Comparison of ENCODE assay signal across 18 cellular contexts in the genomic region with DNA sequence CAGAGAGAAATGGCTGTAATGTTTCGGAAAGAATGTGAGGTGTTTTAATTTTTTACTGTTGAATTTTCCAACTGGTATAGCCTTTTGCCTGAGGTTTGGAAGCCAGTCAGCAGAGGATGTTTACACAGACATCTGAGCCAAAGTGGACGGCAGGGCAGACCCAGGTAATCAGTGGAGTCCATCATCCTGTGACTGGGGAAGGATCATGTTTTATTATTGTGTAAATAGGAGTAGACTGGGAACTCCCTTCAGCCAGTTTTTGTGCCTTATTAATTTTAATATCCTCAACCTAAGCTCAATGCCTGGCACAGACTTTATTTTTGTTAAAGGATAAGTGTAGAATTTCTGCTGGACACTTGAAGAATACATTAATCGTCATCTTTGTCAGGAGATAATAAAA.
DNase-seq lines count a peak whose midpoint lies in the region; ATAC-seq and FAIRE-seq lines count a peak whose summit lies in the region.
"Had no signal": no experiment of that assay in that cellular context is flagged by ENCODE, and none has a peak within 500 bp of the region (broad histone marks: within the 10 kb centered on the region; RNA-seq: fewer than 3 reads in every experiment).

No MANE protein-coding gene starts in this region.

- peak; percentile 43 for ATAC-seq in left lobe of liver
- ATAC-seq in HG02678 (IDR thresholded peaks at IDR 0.05; ENCODE audit: unreplicated experiment) = no peak
- ATAC-seq: activated T-cell treated with anti-CD3 and anti-CD28 coated beads, Interleukin-2, amount 50 U/mL, for 72 hours; natural killer cell treated with Interleukin-12 subunit alpha and Interleukin-12 subunit beta and Interleukin-15 and Interleukin-18, amount 100 ng/mL, for 72 hours; T-helper 17 cell had no signal

- H3K27ac ChIP-seq in small intestine (ENCODE audit: low read depth in 1 of 2, low read length in 1 of 2) = no peak overlapping the region

- H3K36me3 ChIP-seq in small intestine (ENCODE audit: control insufficient read depth in 2 of 2, insufficient read depth in 2 of 2, low read length in 2 of 2) = no peaks in the 10 kb centered on the region

- H3K4me1 ChIP-seq in small intestine (ENCODE audit: control insufficient read depth in 2 of 2, insufficient read depth in 1 of 2, low read depth in 1 of 2, low read length in 1 of 2) = no peaks in the 10 kb centered on the region

- no peak overlapping the region for H3K4me3 ChIP-seq in small intestine (ENCODE audit: low read depth in 1 of 2, low read length in 2 of 2)

- WGBS in small intestine, 3 donors = 53 to 54% (median 54%) methylated on average over 3 of the region's 3 CpGs

- no peaks in the 10 kb centered on the region for H3K9me3 ChIP-seq in small intestine (ENCODE audit: control insufficient read depth, low read depth)

- no peaks in the 10 kb centered on the region for H3K27me3 ChIP-seq in small intestine (ENCODE audit: control insufficient read depth in 2 of 2, insufficient read depth in 2 of 2, low read length in 2 of 2)

- DNase-seq in DMS79 treated with DMSO at 0.1 percent for 48 hours (lab: John Stamatoyannopoulos, UW) (peak; percentile 62), NCI-H2029 treated with DMSO at 0.1 percent for 48 hours (lab: John Stamatoyannopoulos, UW) (peak; percentile 76), NCI-H748 treated with DMSO at 0.1 percent for 48 hours (lab: John Stamatoyannopoulos, UW) (peak; percentile 86), left lobe of liver (ENCODE audit: low spot score) (no peak), small intestine (no peak), Kasumi-1 (lab: John Stamatoyannopoulos, UW) (no peak), hippocampal formation (lab: John Stamatoyannopoulos, UW) (no peak)
- DNase-seq: activated CD4-positive, CD25-positive, alpha-beta regulatory T cell; activated naive CD8-positive, alpha-beta T cell treated with anti-CD3 and anti-CD28 coated beads for 36 hours; activated T-cell treated with anti-CD3 and anti-CD28 coated beads, Interleukin-2, amount 50 U/mL, for 72 hours; CD4-positive, alpha-beta memory T cell; foreskin fibroblast; HCEC 1CT; KG1; stimulated activated CD4-positive, alpha-beta T cell treated with anti-CD3 and anti-CD28 coated beads, Interleukin-12 subunit alpha, Interleukin-12 subunit beta, amount 100 ng/mL, for 4 hours; T-helper 17 cell had no signal

- no peak for FAIRE-seq in small intestine (lab: Jason Lieb, UNC)

Comparison
In these comparisons a context has a peak if more than half of its experiments do, and no peak if none do; other contexts are left out.
1. DNase-seq: peak in DMS79 treated with DMSO at 0.1 percent for 48 hours (single experiment), NCI-H2029 treated with DMSO at 0.1 percent for 48 hours (single experiment) and NCI-H748 treated with DMSO at 0.1 percent for 48 hours (single experiment); none in left lobe of liver (single experiment), small intestine (single experiment), Kasumi-1 (0 of 2) and hippocampal formation (0 of 2).